1 cellular context compared by ENCODE assay signal in the genomic region with DNA sequence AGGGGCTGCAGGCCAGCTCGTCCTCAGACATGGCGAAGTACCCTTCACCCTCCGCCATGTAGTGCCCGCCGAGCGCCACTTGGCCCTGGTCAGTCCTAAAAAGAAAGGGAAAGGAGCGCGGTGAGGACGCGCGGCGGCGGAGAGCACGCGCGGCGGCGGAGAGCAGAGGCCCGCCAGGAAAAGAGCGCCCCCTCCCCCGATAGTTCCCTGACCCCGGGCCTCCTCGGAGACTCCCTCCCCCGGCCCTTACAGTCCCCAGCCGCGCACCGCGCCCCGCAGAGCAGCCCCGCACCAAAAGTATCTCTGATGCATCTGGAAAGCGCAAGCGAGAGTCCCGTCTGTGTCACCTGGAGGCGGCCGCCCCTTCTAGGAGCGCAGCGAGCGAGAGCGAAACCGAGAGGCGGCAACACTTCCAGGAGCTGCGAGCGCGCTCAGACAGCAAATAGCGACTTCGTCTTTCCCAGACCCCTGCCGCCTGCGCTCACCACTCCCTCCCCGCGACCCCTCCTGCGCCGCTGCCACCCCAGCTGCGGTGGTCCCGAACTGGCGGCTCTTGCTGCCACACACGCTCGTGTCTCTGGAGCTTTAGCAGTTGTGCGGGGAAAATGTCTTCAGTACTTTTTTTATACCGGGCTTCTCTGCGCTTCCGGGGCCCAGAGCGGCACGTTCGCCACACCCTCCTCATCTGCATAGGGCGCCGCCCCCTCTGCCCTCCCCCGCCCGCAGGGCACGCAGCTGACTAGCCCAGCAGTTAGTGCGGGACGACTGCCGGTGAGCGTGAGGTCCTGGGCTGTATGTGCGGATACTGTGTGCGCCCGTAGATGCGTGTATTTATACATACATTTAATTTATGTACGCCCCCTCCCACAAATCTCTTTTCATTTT.
TF ChIP-seq lines count a peak whose summit lies in the region.

Gene TENT5A (minus strand): TSS at position 598 of the 885 bp plus-strand sequence. CDS start 540 bp downstream, at position 58.

TF ChIP-seq in HepG2, 621 proteins besides CTCF, POLR2A, EP300 and RAD21 (continued from another document and continues in another):
- TF ChIP-seq TRAFD1 (CRISPR knock-in tag; IDR thresholded peaks at IDR 0.05; ENCODE audit: borderline replicate concordance) (no peak), ZSCAN31 (CRISPR knock-in tag; IDR thresholded peaks at IDR 0.05; ENCODE audit: low read depth) (no peak), ZNF513 (CRISPR knock-in tag; conservative IDR thresholded peaks at IDR 0.05) (no peak), ZNF572 (CRISPR knock-in tag; IDR thresholded peaks at IDR 0.05) (no peak), CREB1 (IDR thresholded peaks at IDR 0.05) (no peak), CREB1 (CRISPR knock-in tag; IDR thresholded peaks at IDR 0.05) (peak; percentile 67; the same call in 1 of the 2 replicates), BRF2 (CRISPR knock-in tag; IDR thresholded peaks at IDR 0.05) (0 out of 2 replicates have a peak, but pooled peaks have one; percentile 54), ZNF672 (CRISPR knock-in tag; IDR thresholded peaks at IDR 0.05) (no peak), ZNF382 (CRISPR knock-in tag; IDR thresholded peaks at IDR 0.05; ENCODE audit: borderline replicate concordance) (no peak), MATR3 (CRISPR knock-in tag; IDR thresholded peaks at IDR 0.05) (no peak), GATAD2A (CRISPR knock-in tag; IDR thresholded peaks at IDR 0.05) (no peak; the same call in 1 of the 2 replicates), ISL2 (CRISPR knock-in tag; IDR thresholded peaks at IDR 0.05) (no peak), CHCHD3 (CRISPR knock-in tag; IDR thresholded peaks at IDR 0.05) (no peak), ZNF616 (CRISPR knock-in tag; IDR thresholded peaks at IDR 0.05; ENCODE audit: low read depth) (no peak), HNF4G (IDR thresholded peaks at IDR 0.05; ENCODE audit: borderline replicate concordance, low read depth, low read length) (no peak), HNF4G (CRISPR knock-in tag; IDR thresholded peaks at IDR 0.05; ENCODE audit: borderline replicate concordance, low read depth) (no peak), SAFB2 (CRISPR knock-in tag; IDR thresholded peaks at IDR 0.05; ENCODE audit: borderline replicate concordance, low read depth) (no peak; the same call in 1 of the 2 replicates), GZF1 (CRISPR knock-in tag; IDR thresholded peaks at IDR 0.05) (no peak; the same call in 1 of the 2 replicates), PLRG1 (conservative IDR thresholded peaks at IDR 0.05) (no peak), ZNF710 (CRISPR knock-in tag; IDR thresholded peaks at IDR 0.05; ENCODE audit: borderline replicate concordance) (no peak), POGZ (CRISPR knock-in tag; IDR thresholded peaks at IDR 0.05) (peak; percentile 31; the same call in 1 of the 2 replicates), ZMAT5 (CRISPR knock-in tag; IDR thresholded peaks at IDR 0.05; ENCODE audit: borderline replicate concordance, low read depth) (0 out of 2 replicates have a peak, but pooled peaks have one; percentile 44), PITX1 (CRISPR knock-in tag; IDR thresholded peaks at IDR 0.05) (no peak), PCBP1 (IDR thresholded peaks at IDR 0.05; ENCODE audit: borderline replicate concordance, low read depth, low read length) (peak; percentile 72; the same call in 1 of the 2 replicates), UBTF (CRISPR knock-in tag; IDR thresholded peaks at IDR 0.05) (peak; percentile 78), ISX (CRISPR knock-in tag; conservative IDR thresholded peaks at IDR 0.05) (no peak), ZNF180 (CRISPR knock-in tag; IDR thresholded peaks at IDR 0.05; ENCODE audit: borderline replicate concordance, low read depth) (no peak), ZNF260 (CRISPR knock-in tag; IDR thresholded peaks at IDR 0.05; ENCODE audit: borderline replicate concordance, low read depth) (no peak), TARDBP (CRISPR knock-in tag; IDR thresholded peaks at IDR 0.05) (no peak), HMG20B (CRISPR knock-in tag; conservative IDR thresholded peaks at IDR 0.05) (peak; percentile 23; the same call in 1 of the 2 replicates), SP2 (CRISPR knock-in tag; IDR thresholded peaks at IDR 0.05) (no peak), ZFP36L1 (CRISPR knock-in tag; IDR thresholded peaks at IDR 0.05) (no peak), PBX2 (CRISPR knock-in tag; IDR thresholded peaks at IDR 0.05) (no peak), ZBTB14 (CRISPR knock-in tag; IDR thresholded peaks at IDR 0.05) (no peak), ZNF550 (CRISPR knock-in tag; IDR thresholded peaks at IDR 0.05; ENCODE audit: borderline replicate concordance) (no peak), LCORL (IDR thresholded peaks at IDR 0.05) (no peak), LCORL (CRISPR knock-in tag; IDR thresholded peaks at IDR 0.05) (no peak), PLSCR1 (CRISPR knock-in tag; IDR thresholded peaks at IDR 0.05; ENCODE audit: borderline replicate concordance) (no peak), RBAK (CRISPR knock-in tag; IDR thresholded peaks at IDR 0.05) (no peak), ZNF556 (CRISPR knock-in tag; IDR thresholded peaks at IDR 0.05; ENCODE audit: borderline replicate concordance) (no peak), SRSF9 (IDR thresholded peaks at IDR 0.05; ENCODE audit: borderline replicate concordance, insufficient read depth, low read depth, low read length, poor library complexity, severe bottlenecking) (no peak)
- TF ChIP-seq, protein P1, sequence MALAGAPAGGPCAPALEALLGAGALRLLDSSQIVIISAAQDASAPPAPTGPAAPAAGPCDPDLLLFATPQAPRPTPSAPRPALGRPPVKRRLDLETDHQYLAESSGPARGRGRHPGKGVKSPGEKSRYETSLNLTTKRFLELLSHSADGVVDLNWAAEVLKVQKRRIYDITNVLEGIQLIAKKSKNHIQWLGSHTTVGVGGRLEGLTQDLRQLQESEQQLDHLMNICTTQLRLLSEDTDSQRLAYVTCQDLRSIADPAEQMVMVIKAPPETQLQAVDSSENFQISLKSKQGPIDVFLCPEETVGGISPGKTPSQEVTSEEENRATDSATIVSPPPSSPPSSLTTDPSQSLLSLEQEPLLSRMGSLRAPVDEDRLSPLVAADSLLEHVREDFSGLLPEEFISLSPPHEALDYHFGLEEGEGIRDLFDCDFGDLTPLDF (CRISPR knock-in tag; IDR thresholded peaks at IDR 0.05), result no peak
- TF ChIP-seq, protein P2, sequence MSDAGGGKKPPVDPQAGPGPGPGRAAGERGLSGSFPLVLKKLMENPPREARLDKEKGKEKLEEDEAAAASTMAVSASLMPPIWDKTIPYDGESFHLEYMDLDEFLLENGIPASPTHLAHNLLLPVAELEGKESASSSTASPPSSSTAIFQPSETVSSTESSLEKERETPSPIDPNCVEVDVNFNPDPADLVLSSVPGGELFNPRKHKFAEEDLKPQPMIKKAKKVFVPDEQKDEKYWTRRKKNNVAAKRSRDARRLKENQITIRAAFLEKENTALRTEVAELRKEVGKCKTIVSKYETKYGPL (CRISPR knock-in tag; IDR thresholded peaks at IDR 0.05), result no peak
